12 cellular contexts compared by ENCODE assay signal in genomic region chr4:8278421-8279287, GRCh38. TPM values are rescaled to one million over a fixed set of nuclear protein-coding genes. Genes with fewer than 3 reads are reported as not detected.
DNase-seq lines count a peak whose midpoint lies in the region; ATAC-seq, FAIRE-seq and TF ChIP-seq lines count a peak whose summit lies in the region.
"Had no signal": no experiment of that assay in that cellular context is flagged by ENCODE, and none has a peak within 500 bp of the region (broad histone marks: within the 10 kb centered on the region; RNA-seq: fewer than 3 reads in every experiment).

No MANE protein-coding gene starts in this region.

- H2AFZ ChIP-seq in H1 (ENCODE audit: low read length) (no peak overlapping the region), mesenchymal stem cell (ENCODE audit: low read depth, low read length) (no peak overlapping the region)

- H3K36me3 ChIP-seq in H1 (ENCODE audit: control insufficient read depth in 2 of 4, insufficient read depth in 4 of 4, low read length in 3 of 4) (no peaks in the 10 kb centered on the region), mesenchymal stem cell (ENCODE audit: control insufficient read depth in 1 of 2, insufficient read depth in 2 of 2, low read depth in 1 of 2, low read length in 2 of 2) (no peaks in the 10 kb centered on the region)

- no peak for TF ChIP-seq RAD21 in H1 (IDR thresholded peaks at IDR 0.05 in 1 of 2, conservative IDR thresholded peaks at IDR 0.05 in 1 of 2; ENCODE audit: low read depth in 2 of 2, low read length in 2 of 2)

- H4K91ac ChIP-seq in H1 (replicated peaks; ENCODE audit: insufficient read length, low read length) (no peak overlapping the region), mesenchymal stem cell (ENCODE audit: low read length) (peak overlapping the region; percentile 87)

- 84% methylated on average over 9 of the region's 17 CpGs; no CpG with 5 or more reads in 1 of the 2 experiments for WGBS in H1 (ENCODE audit: extremely low coverage in 1 of 2, insufficient coverage in 1 of 2, insufficient read length in 1 of 2, insufficient replicate concordance in 2 of 2, low coverage in 1 of 2, low lambda C conversion rate in 2 of 2, missing lambda C conversion rate in 1 of 2), 2 experiments
- 18% methylated on average over 6 of the region's 17 CpGs for WGBS in mesenchymal stem cell

- H3K4ac ChIP-seq in H1 (replicated peaks; ENCODE audit: insufficient read length, low read depth, low read length) (no peak overlapping the region), mesenchymal stem cell (ENCODE audit: low read depth in 1 of 2, low read length in 2 of 2) (peak overlapping the region; percentile 45 to 80)

- FAIRE-seq in H1 (lab: Jason Lieb, UNC), result no peak
- FAIRE-seq: endometrium had no signal

- CTCF ChIA-PET in H1 (lab: Charles Lee; ENCODE audit: partially characterized antibody), result interaction anchor here (0.7 to 4.3 kb wide), 5 partner anchors 12 to 132 kb away, joined by 3 to 25 read pairs (median 5); no protein-coding TSS in a partner anchor

- no peak overlapping the region for H2BK12ac ChIP-seq in H1 (ENCODE audit: low read depth, low read length)
- peak overlapping the region; percentile 6 to 85 for H2BK12ac ChIP-seq in mesenchymal stem cell (ENCODE audit: low read length in 2 of 2)

- no peak overlapping the region for H2BK20ac ChIP-seq in H1 (ENCODE audit: low read length)

- peaks cover 0 to 3% of the 10 kb centered on the region in 2 experiments for H4K20me1 ChIP-seq in H1 (replicated peaks in 1 of 2; ENCODE audit: control insufficient read depth in 1 of 2, insufficient read depth in 2 of 2, low read length in 2 of 2)

- H2BK5ac ChIP-seq in H1 (ENCODE audit: low read depth, low read length) (no peak overlapping the region), mesenchymal stem cell (ENCODE audit: low read depth, low read length, poor library complexity, severe bottlenecking) (no peak overlapping the region)

- no peak for TF ChIP-seq CTCF in H1 (IDR thresholded peaks at IDR 0.05; ENCODE audit: control extremely low read depth in 1 of 3, insufficient read depth in 1 of 3, low read depth in 1 of 3, low read length in 3 of 3)

- H4K8ac ChIP-seq in H1 (ENCODE audit: extremely low read depth, insufficient read depth, low read length), result no peak overlapping the region
- peak overlapping the region; percentile 74 for H4K8ac ChIP-seq in mesenchymal stem cell (ENCODE audit: low read length)

- DNase-seq in AG08395 (ENCODE audit: low spot score) (peak; percentile 85), NCI-H1694 (lab: John Stamatoyannopoulos, UW) (peak; percentile 54), H1 (ENCODE audit: low read depth in 1 of 2, low spot score in 2 of 2) (no peak), mesenchymal stem cell (peak; percentile 94), RPMI8226 (no peak)
- DNase-seq: activated T-cell treated with anti-CD3 and anti-CD28 coated beads, Interleukin-2, amount 50 U/mL, for 4 hours; NCI-H1417 had no signal

- H3K23me2 ChIP-seq in H1 (ENCODE audit: low read depth, low read length), result no peaks in the 10 kb centered on the region

- TF ChIP-seq EP300 in H1 (IDR thresholded peaks at IDR 0.05; ENCODE audit: borderline replicate concordance in 1 of 2, low read depth in 2 of 2, low read length in 2 of 2), result no peak

- H3K4me3 ChIP-seq in H1 (ENCODE audit: extremely low read depth in 1 of 4, insufficient read depth in 2 of 4, low read depth in 3 of 4, low read length in 4 of 4), result no peak overlapping the region
- no peak overlapping the region for H3K4me3 ChIP-seq in mesenchymal stem cell (ENCODE audit: insufficient read depth in 1 of 2, low read depth in 1 of 2, low read length in 2 of 2)

- H3K4me2 ChIP-seq in H1 (ENCODE audit: insufficient read depth in 1 of 2, low read depth in 2 of 2, low read length in 2 of 2) (no peak overlapping the region), mesenchymal stem cell (ENCODE audit: low read length, poor library complexity, severe bottlenecking) (no peak overlapping the region)

- H3K23ac ChIP-seq in H1 (ENCODE audit: insufficient read length) (no peak overlapping the region), mesenchymal stem cell (ENCODE audit: low read length in 2 of 2) (no peak overlapping the region)

- H3K9me3 ChIP-seq in H1 (ENCODE audit: insufficient read depth in 2 of 2, low read depth in 1 of 2, low read length in 1 of 2), result no peaks in the 10 kb centered on the region
- no peaks in the 10 kb centered on the region for H3K9me3 ChIP-seq in mesenchymal stem cell (ENCODE audit: control insufficient read depth, low read length)

- POLR2A ChIA-PET in H1 (lab: Charles Lee; ENCODE audit: partially characterized antibody), result no interaction called here

- H3K14ac ChIP-seq in H1 (ENCODE audit: insufficient read length), result no peak overlapping the region
- no peak overlapping the region for H3K14ac ChIP-seq in mesenchymal stem cell (ENCODE audit: low read length in 2 of 2)

- H2BK15ac ChIP-seq in H1 (ENCODE audit: low read length) (no peak overlapping the region), mesenchymal stem cell (ENCODE audit: low read depth, poor library complexity, severe bottlenecking) (no peak overlapping the region)

- H3K4me1 ChIP-seq in H1 (replicated peaks in 1 of 4; ENCODE audit: control insufficient read depth in 3 of 4, insufficient read depth in 4 of 4, low read length in 3 of 4) (no peaks in the 10 kb centered on the region), mesenchymal stem cell (ENCODE audit: control insufficient read depth, insufficient read depth, low read depth, low read length) (peaks cover 36% of the 10 kb centered on the region)

- H3K9ac ChIP-seq in H1 (replicated peaks in 1 of 4; ENCODE audit: extremely low read depth in 1 of 4, low read depth in 3 of 4, low read length in 3 of 4), result no peak overlapping the region
- peak overlapping the region; percentile 82 for H3K9ac ChIP-seq in mesenchymal stem cell (ENCODE audit: low read length)

- H3K27ac ChIP-seq in H1 (ENCODE audit: low read depth, low read length) (no peak overlapping the region), mesenchymal stem cell (ENCODE audit: low read length, poor library complexity, severe bottlenecking) (peak overlapping the region; percentile 39)

- no peaks in the 10 kb centered on the region for H3K79me2 ChIP-seq in H1 (ENCODE audit: control insufficient read depth in 1 of 2, insufficient read depth in 2 of 2, low read length in 2 of 2)

- no peak for TF ChIP-seq POLR2A in H1 (IDR thresholded peaks at IDR 0.05; ENCODE audit: control extremely low read depth in 1 of 2, low read depth in 2 of 2, low read length in 2 of 2)

- H3K27me3 ChIP-seq in H1 (replicated peaks in 1 of 4; ENCODE audit: control insufficient read depth in 3 of 4, extremely low read depth in 1 of 4, insufficient read depth in 3 of 4, low read length in 3 of 4), result no peaks in the 10 kb centered on the region
- H3K27me3 ChIP-seq in mesenchymal stem cell (ENCODE audit: control insufficient read depth in 1 of 2, insufficient read depth in 1 of 2, low read length in 2 of 2), result no peaks in the 10 kb centered on the region

- no peaks in the 10 kb centered on the region for H3K79me1 ChIP-seq in H1 (ENCODE audit: low read depth, low read length)
- no peaks in the 10 kb centered on the region for H3K79me1 ChIP-seq in mesenchymal stem cell (replicated peaks; ENCODE audit: low read length, poor library complexity, severe bottlenecking)

- H3K56ac ChIP-seq in H1 (replicated peaks; ENCODE audit: insufficient read length, low read depth, low read length), result no peak overlapping the region

- H2AK5ac ChIP-seq in H1 (ENCODE audit: low read depth, low read length) (no peak overlapping the region), mesenchymal stem cell (ENCODE audit: low read length, severe bottlenecking) (no peak overlapping the region)

- H4K5ac ChIP-seq in H1 (ENCODE audit: insufficient read length, low read depth, low read length), result no peak overlapping the region

- H3K18ac ChIP-seq in H1 (ENCODE audit: extremely low read depth, low read length), result no peak overlapping the region
- peak overlapping the region; percentile 86 to 92 for H3K18ac ChIP-seq in mesenchymal stem cell (ENCODE audit: low read depth in 1 of 2, low read length in 2 of 2)

- ATAC-seq in HG03025 (IDR thresholded peaks at IDR 0.05; ENCODE audit: low FRiP score, unreplicated experiment) (no peak), GM19463 (IDR thresholded peaks at IDR 0.05; ENCODE audit: unreplicated experiment) (no peak), GM18907 (IDR thresholded peaks at IDR 0.05; ENCODE audit: unreplicated experiment) (no peak)
- ATAC-seq: activated T-cell treated with anti-CD3 and anti-CD28 coated beads, Interleukin-2, amount 50 U/mL, for 4 hours; natural killer cell treated with Interleukin-12 subunit alpha and Interleukin-12 subunit beta and Interleukin-15 and Interleukin-18, amount 100 ng/mL, for 72 hours had no signal

- H2BK120ac ChIP-seq in H1 (replicated peaks; ENCODE audit: low read depth, low read length) (no peak overlapping the region), mesenchymal stem cell (ENCODE audit: low read depth, low read length) (peak overlapping the region; percentile 81)

TF ChIP-seq in H1, 55 proteins besides CTCF, POLR2A, EP300 and RAD21:
- no peak for TF ChIP-seq ATF2 (IDR thresholded peaks at IDR 0.05; ENCODE audit: low read length)
- TF ChIP-seq KDM1A (IDR thresholded peaks at IDR 0.05; ENCODE audit: borderline replicate concordance, low read length), result peak; percentile 61; the same call in 1 of the 2 replicates

RNA-seq across cellular contexts. Expression of gene HTRA3, which starts 9.1 kb away (rescaled TPM):
- total RNA-seq in H1 (2021; fragmentation: NEBNext Ultra II Directional; extraction: Animal tissue kit (Norgen Biotek cat#: 25700)), result 2.9 and 3.2 TPM in 2 replicates
- 4.5 and 5.8 TPM in 2 replicates for polyA plus RNA-seq in H1 (2011; rRNA removed)
- polyA plus RNA-seq in H1 (2011; cell fraction: cytosol; rRNA removed), result 3.3 TPM
- polyA plus RNA-seq in H1 (2011; cell fraction: nucleus; rRNA removed), result 3.1 TPM
- polyA plus RNA-seq in H1 (2012, experiment 1 of 2), result 2.8 to 5.6 TPM (median 4.0 TPM) in 4 replicates
- polyA plus RNA-seq in H1 (2012, experiment 2 of 2), result 3.3 TPM
- polyA plus RNA-seq in H1 (2013, experiment 1 of 2), result 3.4 TPM
- 3.3 TPM for polyA plus RNA-seq in H1 (2013, experiment 2 of 2)
- polyA minus RNA-seq in H1 (2011; rRNA and poly(A)+ RNA removed), result 1.1 and 1.2 TPM in 2 replicates
- 1.2 TPM for polyA minus RNA-seq in H1 (2011; cell fraction: cytosol; rRNA and poly(A)+ RNA removed)
- polyA minus RNA-seq in H1 (2011; cell fraction: nucleus; rRNA and poly(A)+ RNA removed), result 1.3 TPM
- 88.3 TPM for polyA plus RNA-seq in mesenchymal stem cell (2013, experiment 1 of 2)
- 87.5 TPM for polyA plus RNA-seq in mesenchymal stem cell (2013, experiment 2 of 2)
- total RNA-seq: activated T-cell treated with anti-CD3 and anti-CD28 coated beads, Interleukin-2, amount 50 U/mL, for 4 hours; natural killer cell treated with Interleukin-12 subunit alpha and Interleukin-12 subunit beta and Interleukin-15 and Interleukin-18, amount 100 ng/mL, for 72 hours had no signal

Comparison
In these comparisons a context has a peak if more than half of its experiments do, and no peak if none do; other contexts are left out.
1. DNase-seq: peak in AG08395 (single experiment), NCI-H1694 (single experiment) and mesenchymal stem cell (single experiment); none in H1 (0 of 2) and RPMI8226 (single experiment).